In the genomic region with DNA sequence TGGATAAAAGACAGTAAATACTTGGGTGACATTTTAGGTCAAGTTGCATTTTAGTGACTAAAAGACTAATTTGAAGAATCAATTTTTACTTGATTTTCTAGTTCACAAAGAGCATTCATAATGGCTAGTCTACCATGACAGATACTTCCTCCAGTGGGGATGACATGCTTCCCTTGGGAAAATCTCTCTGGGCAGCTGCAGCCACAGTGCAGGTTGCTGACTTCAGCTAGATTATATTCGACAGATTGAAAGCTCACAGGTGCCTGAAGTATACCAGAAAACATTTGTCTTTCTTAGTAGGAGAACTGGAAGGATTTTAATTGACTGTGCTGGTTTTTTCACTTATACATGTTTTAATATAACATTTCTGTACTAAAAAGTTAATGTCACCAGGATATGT, we compare ENCODE assay signal across 28 cellular contexts.
"Had no signal": no experiment of that assay in that cellular context is flagged by ENCODE, and none has a peak within 500 bp of the region (broad histone marks: within the 10 kb centered on the region; RNA-seq: fewer than 3 reads in every experiment).

No MANE protein-coding gene starts in this region.

- H3K4me3 ChIP-seq: colonic mucosa, esophagus muscularis mucosa, gastroesophageal sphincter, lower lobe of right lung, prostate gland, right atrium auricular region, smooth muscle cell, thyroid gland, vagina had no signal

- H3K27me3 Mint-ChIP-seq: dendritic cell treated with granulocyte-macrophage colony-stimulating factor and Interleukin-4, amounts not matched to agents 40 ng/mL and 50 ng/mL, for 4 days; stimulated activated naive CD8-positive, alpha-beta T cell treated with anti-CD3 and anti-CD28 coated beads, Interleukin-15, amount 100 ng/mL, for 72 hours had no signal

- DNase-seq: colonic mucosa; effector CD8-positive, alpha-beta T cell; endodermal cell; foreskin keratinocyte; hypothalamus; immature natural killer cell; islet precursor cell; left ventricle myocardium superior; lower lobe of right lung; naive B cell; nephron progenitor cell; nucleus accumbens; stimulated activated CD4-positive, alpha-beta T cell treated with anti-CD3 and anti-CD28 coated beads, Interleukin-12 subunit alpha, Interleukin-12 subunit beta, amount 100 ng/mL, for 4 hours; stimulated activated CD4-positive, alpha-beta T cell treated with anti-CD3 and anti-CD28 coated beads, Interleukin-1b, Interleukin-23, amount 100 ng/mL, for 48 hours; stimulated activated CD4-positive, alpha-beta T cell treated with anti-CD3 and anti-CD28 coated beads, Interleukin-4, amount 100 ng/mL, for 1 hour; stimulated activated CD8-positive, alpha-beta memory T cell treated with anti-CD3 and anti-CD28 coated beads, Interleukin-4, amount 100 ng/mL, for 48 hours; stimulated activated naive CD4-positive, alpha-beta T cell; stimulated activated naive CD8-positive, alpha-beta T cell treated with anti-CD3 and anti-CD28 coated beads, Interleukin-15, amount 100 ng/mL, for 72 hours; thyroid gland; trophoblast cell had no signal

- H3K9me3 Mint-ChIP-seq: nephron progenitor cell; stimulated activated naive CD8-positive, alpha-beta T cell treated with anti-CD3 and anti-CD28 coated beads, Interleukin-15, amount 100 ng/mL, for 72 hours had no signal

- H3K4me1 Mint-ChIP-seq: immature natural killer cell; naive B cell; stimulated activated naive CD8-positive, alpha-beta T cell treated with anti-CD3 and anti-CD28 coated beads, Interleukin-15, amount 100 ng/mL, for 72 hours had no signal

- H3K4me3 Mint-ChIP-seq: dendritic cell treated with granulocyte-macrophage colony-stimulating factor and Interleukin-4, amounts not matched to agents 40 ng/mL and 50 ng/mL, for 4 days; endodermal cell; immature natural killer cell; naive B cell; nephron progenitor cell; stimulated activated naive CD8-positive, alpha-beta T cell treated with anti-CD3 and anti-CD28 coated beads, Interleukin-15, amount 100 ng/mL, for 72 hours had no signal

- H3K36me3 Mint-ChIP-seq: immature natural killer cell, naive B cell had no signal

- H3K9me3 ChIP-seq: colonic mucosa, esophagus muscularis mucosa, gastroesophageal sphincter, lower lobe of right lung, prostate gland, right atrium auricular region, thyroid gland, vagina had no signal

- H3K27ac Mint-ChIP-seq: dendritic cell treated with granulocyte-macrophage colony-stimulating factor and Interleukin-4, amounts not matched to agents 40 ng/mL and 50 ng/mL, for 4 days; endodermal cell; immature natural killer cell; naive B cell; nephron progenitor cell; stimulated activated naive CD8-positive, alpha-beta T cell treated with anti-CD3 and anti-CD28 coated beads, Interleukin-15, amount 100 ng/mL, for 72 hours had no signal

- ATAC-seq: foreskin keratinocyte; gastroesophageal sphincter; left ventricle myocardium superior; lower lobe of right lung; sciatic nerve; stimulated activated naive CD8-positive, alpha-beta T cell treated with anti-CD3 and anti-CD28 coated beads, Interleukin-15, amount 100 ng/mL, for 72 hours had no signal

- H3K4me1 ChIP-seq: colonic mucosa, esophagus muscularis mucosa, foreskin keratinocyte, gastroesophageal sphincter, lower lobe of right lung, prostate gland, right atrium auricular region, thyroid gland, vagina had no signal

- H3K36me3 ChIP-seq: colonic mucosa, esophagus muscularis mucosa, gastroesophageal sphincter, lower lobe of right lung, prostate gland, right atrium auricular region, thyroid gland, vagina had no signal
